ENCODE assay signal across 8 cellular contexts in genomic region chr18:62524443-62525200, GRCh38. TPM values are rescaled to one million over a fixed set of nuclear protein-coding genes. Genes with fewer than 3 reads are reported as not detected.
DNase-seq lines count a peak whose midpoint lies in the region; ATAC-seq and TF ChIP-seq lines count a peak whose summit lies in the region.

No MANE protein-coding gene starts in this region.

- H3K36me3 ChIP-seq in left lung, result no peaks in the 10 kb centered on the region

- no peaks in the 10 kb centered on the region for H3K27me3 ChIP-seq in left lung

- H3K4me3 ChIP-seq in choroid plexus epithelial cell (ENCODE audit: low read depth, low read length), result peak overlapping the region; percentile 86
- H3K4me3 ChIP-seq in left lung, result peak overlapping the region; percentile 78 to 85

- no peaks in the 10 kb centered on the region for H3K9me3 ChIP-seq in left lung

- peak overlapping the region; percentile 97 to 98 for H3K27ac ChIP-seq in left lung

- ATAC-seq in left lung, result peak; percentile 24
- ATAC-seq in GM19328 (IDR thresholded peaks at IDR 0.05; ENCODE audit: unreplicated experiment), result no peak

- TF ChIP-seq CTCF in choroid plexus epithelial cell (conservative IDR thresholded peaks at IDR 0.05; ENCODE audit: low read depth, low read length) (no peak), left lung (IDR thresholded peaks at IDR 0.05) (no peak)

- peaks cover 6 to 53% of the 10 kb centered on the region in 2 donors for H3K4me1 ChIP-seq in left lung

- peak; percentile 68 for DNase-seq in NK-92 treated with Interleukin-12 subunit alpha and Interleukin-12 subunit beta, amount 100 ng/mL, for 24 hours (lab: John Stamatoyannopoulos, UW)
- DNase-seq in NK-92 (lab: John Stamatoyannopoulos, UW; ENCODE audit: unreplicated experiment) (no peak), NCI-H1105 (lab: John Stamatoyannopoulos, UW) (peak; percentile 37), choroid plexus epithelial cell (ENCODE audit: low read depth) (peak; percentile 52), left lung (peak; percentile 63 to 95)
- peak; percentile 21 to 29 for DNase-seq in activated CD4-positive, alpha-beta T cell treated with anti-CD3 and anti-CD28 coated beads for 24 hours (ENCODE audit: low read depth in 2 of 2)
- peak; percentile 67 for DNase-seq in stimulated activated CD4-positive, alpha-beta T cell treated with anti-CD3 and anti-CD28 coated beads, Interleukin-4, amount 100 ng/mL, for 1 hour

- intact Hi-C loops in left lung (cut with DNase I), result no loop called here

RNA-seq across cellular contexts. Expression of gene ZCCHC2, which starts 1.8 kb away (rescaled TPM):
- total RNA-seq in left lung, result 10 to 100 TPM; 25.1 to 34.5 TPM
